Comparison of ENCODE assay signal across 8 cellular contexts in the genomic region with DNA sequence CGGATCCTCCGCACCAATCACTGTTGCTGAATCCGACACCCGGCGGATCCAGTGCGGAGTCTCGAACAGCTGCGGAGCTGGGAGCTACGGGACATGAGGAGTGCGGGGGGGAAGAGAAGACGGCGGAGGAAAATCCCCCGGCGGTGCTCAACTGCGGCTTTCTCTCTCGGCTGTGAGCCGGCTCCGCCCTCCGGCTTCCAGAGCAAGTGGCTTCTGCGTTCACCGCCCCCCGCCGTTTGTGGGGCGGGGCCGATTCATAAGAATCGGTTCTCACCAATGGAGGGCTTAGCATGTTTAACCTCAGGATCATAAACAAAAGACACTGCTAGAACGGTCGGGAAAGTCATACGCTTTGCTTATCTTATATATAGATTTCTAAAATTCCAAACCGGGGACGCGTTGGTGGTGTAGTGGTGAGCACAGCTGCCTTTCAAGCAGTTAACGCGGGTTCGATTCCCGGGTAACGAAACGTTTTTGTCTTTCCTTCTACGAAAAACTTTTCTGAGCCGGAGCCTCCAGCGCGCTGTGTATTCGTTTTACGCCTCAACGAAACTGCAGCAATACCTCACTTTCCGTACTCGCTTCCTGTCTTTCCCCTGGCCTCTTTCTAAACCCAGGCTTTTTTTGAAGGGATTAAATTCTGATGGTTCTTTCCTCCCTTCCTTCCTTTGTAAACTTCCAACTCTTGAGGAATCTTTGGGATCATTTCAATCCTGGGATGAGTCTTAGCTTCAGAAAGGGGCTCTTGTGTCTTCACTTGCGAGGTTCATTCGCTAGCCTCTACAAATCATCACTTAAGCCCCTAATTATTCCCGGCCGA. TPM values are rescaled to one million over a fixed set of nuclear protein-coding genes. Genes with fewer than 3 reads are reported as not detected.
DNase-seq lines count a peak whose midpoint lies in the region; ATAC-seq and TF ChIP-seq lines count a peak whose summit lies in the region.
"Not testable (repeated sequence)": the region's sequence is repeated elsewhere in the genome, so short reads cannot be mapped to it uniquely, and the experiment has no call there.

No MANE protein-coding gene starts in this region.

- DNase-seq in AG10803 (ENCODE audit: low read depth) (peak; percentile 99), NCI-H460 (ENCODE audit: extremely low read depth, low read depth) (peak; percentile 99), chondrocyte (ENCODE audit: low spot score) (peak; percentile 95), islet precursor cell (peak; percentile 98), spleen (peak; percentile 98)
- DNase-seq in activated CD4-positive, alpha-beta T cell treated with anti-CD3 and anti-CD28 coated beads for 36 hours, result peak; percentile 94

- WGBS in spleen, 5 donors, result 4 to 7% (median 6%) methylated on average over 43 to 49 of the region's 51 CpGs

- not testable (repeated sequence) for H3K9me3 Mint-ChIP-seq in activated CD4-positive, alpha-beta T cell treated with anti-CD3 and anti-CD28 coated beads for 36 hours (ENCODE audit: low read depth); chondrocyte (ENCODE audit: low read depth)

- ATAC-seq in GM19025 (IDR thresholded peaks at IDR 0.05; ENCODE audit: low read depth, unreplicated experiment) (peak; percentile 91), HG03342 (IDR thresholded peaks at IDR 0.05; ENCODE audit: unreplicated experiment) (peak; percentile 90)
- ATAC-seq in activated CD4-positive, alpha-beta T cell treated with anti-CD3 and anti-CD28 coated beads for 36 hours, result peak; percentile 93

- not testable (repeated sequence) for TF ChIP-seq POLR2A in spleen (IDR thresholded peaks at IDR 0.05)

- H3K27ac ChIP-seq in spleen, result peak overlapping the region; percentile 75 to 89 (median 84)

- peaks cover 0 to 15% (median 2%) of the 10 kb centered on the region in 6 donors for H3K4me1 ChIP-seq in spleen

- H3K36me3 ChIP-seq in spleen, result not testable (repeated sequence)

- CTCF ChIA-PET in activated CD4-positive, alpha-beta T cell treated with anti-CD3 and anti-CD28 coated beads for 36 hours (lab: Charles Lee), result interaction anchor here (0.6 to 0.7 kb wide), 2 partner anchors 89 to 486 kb away, joined by 3 read pairs; no protein-coding TSS in a partner anchor

- not testable (repeated sequence) for H3K36me3 Mint-ChIP-seq in activated CD4-positive, alpha-beta T cell treated with anti-CD3 and anti-CD28 coated beads for 36 hours (ENCODE audit: low read depth); chondrocyte (ENCODE audit: low read depth)

- peaks cover 14% of the 10 kb centered on the region for H3K27me3 Mint-ChIP-seq in activated CD4-positive, alpha-beta T cell treated with anti-CD3 and anti-CD28 coated beads for 36 hours
- not testable (repeated sequence) for H3K27me3 Mint-ChIP-seq in chondrocyte (ENCODE audit: low read depth)

- H3K4me3 ChIP-seq in AG10803 (ENCODE audit: low read length) (peak overlapping the region; percentile 66), spleen (peak overlapping the region in 7 of 8 donors; percentile 39 to 69 (median 46))

- not testable (repeated sequence) for TF ChIP-seq CTCF in AG10803 (conservative IDR thresholded peaks at IDR 0.05; ENCODE audit: low read length); chondrocyte (IDR thresholded peaks at IDR 0.05); spleen (IDR thresholded peaks at IDR 0.05 in 8 of 11, conservative IDR thresholded peaks at IDR 0.05 in 3 of 11)

- peaks cover 24% of the 10 kb centered on the region for H3K4me1 Mint-ChIP-seq in activated CD4-positive, alpha-beta T cell treated with anti-CD3 and anti-CD28 coated beads for 36 hours
- peaks cover 11% of the 10 kb centered on the region for H3K4me1 Mint-ChIP-seq in chondrocyte (ENCODE audit: low read depth)

- POLR2A ChIA-PET in activated CD4-positive, alpha-beta T cell treated with anti-CD3 and anti-CD28 coated beads for 36 hours (lab: Charles Lee), result not testable (repeated sequence)

- not testable (repeated sequence) for H3K9me3 ChIP-seq in spleen

- H3K4me3 Mint-ChIP-seq in activated CD4-positive, alpha-beta T cell treated with anti-CD3 and anti-CD28 coated beads for 36 hours, result peak overlapping the region; percentile 85
- H3K4me3 Mint-ChIP-seq in chondrocyte (ENCODE audit: unreplicated experiment), result peak overlapping the region; percentile 81

- H3K27me3 ChIP-seq in spleen (replicated peaks in 1 of 7), result not testable (repeated sequence)

- peak overlapping the region; percentile 86 for H3K27ac Mint-ChIP-seq in activated CD4-positive, alpha-beta T cell treated with anti-CD3 and anti-CD28 coated beads for 36 hours
- peak overlapping the region; percentile 89 for H3K27ac Mint-ChIP-seq in chondrocyte (ENCODE audit: unreplicated experiment)

- intact Hi-C loops in activated CD4-positive, alpha-beta T cell treated with anti-CD3 and anti-CD28 coated beads for 36 hours (cut with DNase I, micrococcal nuclease), result loop anchor here (1.0 to 10.0 kb wide), 4 partner anchors 9 to 214 kb away; no protein-coding TSS in a partner anchor
- intact Hi-C loops in spleen (cut with DNase I; ENCODE audit: low total_unique reads), result not testable (repeated sequence)

RNA-seq across cellular contexts. Expression of a gene that starts 18.4 kb away (rescaled TPM):
- not detected in 2 replicates for total RNA-seq in NCI-H460 (2014; rRNA removed; shearing (Covaris generic))
- polyA plus RNA-seq in NCI-H460 (2014; cell fraction: nucleus; rRNA removed), result not detected in 2 replicates
- total RNA-seq in activated CD4-positive, alpha-beta T cell treated with anti-CD3 and anti-CD28 coated beads for 36 hours, result not detected
- not detected in 3 replicates for total RNA-seq in chondrocyte
- 100 to 1,000 TPM in 4 of 7 donors, 10 to 100 TPM in 3; 39.1 to 268 (median 126) TPM for total RNA-seq in spleen
- 10 to 100 TPM in 2 of 3 donors, 1 to 10 TPM in 1; 2.2 to 29.2 (median 13.2) TPM for polyA plus RNA-seq in spleen

RNA-seq across cellular contexts. Expression of a gene that starts 50.4 kb away (rescaled TPM):
- not detected in 2 replicates for total RNA-seq in NCI-H460 (2014; rRNA removed; shearing (Covaris generic))
- polyA plus RNA-seq in NCI-H460 (2014; cell fraction: nucleus; rRNA removed), result not detected in 2 replicates
- total RNA-seq in activated CD4-positive, alpha-beta T cell treated with anti-CD3 and anti-CD28 coated beads for 36 hours, result not detected
- not detected in 3 replicates for total RNA-seq in chondrocyte
- total RNA-seq in spleen, result 10 to 100 TPM; 29.7 to 65.2 (median 38.6) TPM
- 10 to 100 TPM; 43.7 to 66.7 (median 44.0) TPM for polyA plus RNA-seq in spleen

Comparison
In these comparisons a context has a peak if more than half of its experiments do, and no peak if none do; other contexts are left out.
1. Peak in every context shown above with its lines: DNase-seq, ATAC-seq, H3K4me3 ChIP-seq and H3K27ac ChIP-seq.
2. RNA of a gene that starts 18.4 kb away (total RNA-seq): 39.1 to 268 TPM in spleen; not detected in NCI-H460, not detected in activated CD4-positive, alpha-beta T cell treated with anti-CD3 and anti-CD28 coated beads for 36 hours and not detected in chondrocyte; every median in the first group is over 10 times any median in the second.
3. RNA of a gene that starts 50.4 kb away (total RNA-seq): 29.7 to 65.2 TPM in spleen; not detected in NCI-H460, not detected in activated CD4-positive, alpha-beta T cell treated with anti-CD3 and anti-CD28 coated beads for 36 hours and not detected in chondrocyte; every median in the first group is over 10 times any median in the second.